Comparison of ENCODE assay signal across 31 cellular contexts in genomic region chr20:16846011-16846410, GRCh38.
DNase-seq lines count a peak whose midpoint lies in the region; ATAC-seq, FAIRE-seq and TF ChIP-seq lines count a peak whose summit lies in the region.
"Had no signal": no experiment of that assay in that cellular context is flagged by ENCODE, and none has a peak within 500 bp of the region (broad histone marks: within the 10 kb centered on the region; RNA-seq: fewer than 3 reads in every experiment).

No MANE protein-coding gene starts in this region.

- no peak overlapping the region for H3K9ac ChIP-seq in astrocyte (ENCODE audit: low read length)
- H3K9ac ChIP-seq: KMS-11 had no signal

- no peak overlapping the region for H3K4me3 ChIP-seq in astrocyte (ENCODE audit: insufficient read depth, low read depth, low read length)
- H3K4me3 ChIP-seq: colonic mucosa, esophagus squamous epithelium, lung, upper lobe of left lung had no signal

- no peaks in the 10 kb centered on the region for H3K27me3 ChIP-seq in astrocyte (ENCODE audit: insufficient read depth, low read length)
- H3K27me3 ChIP-seq: colonic mucosa, esophagus squamous epithelium, upper lobe of left lung had no signal

- CTCF ChIA-PET in activated CD4-positive, alpha-beta memory T cell treated with anti-CD3 and anti-CD28 coated beads for 36 hours (lab: Charles Lee), result no interaction called here

- no peaks in the 10 kb centered on the region for H3K27me3 Mint-ChIP-seq in astrocyte (ENCODE audit: low read depth, unreplicated experiment)
- no peaks in the 10 kb centered on the region for H3K27me3 Mint-ChIP-seq in activated CD4-positive, alpha-beta memory T cell treated with anti-CD3 and anti-CD28 coated beads for 36 hours
- H3K27me3 Mint-ChIP-seq: activated CD4-positive, alpha-beta T cell treated with anti-CD3 and anti-CD28 coated beads, Interleukin-2, amount 10 ng/mL, durations not matched to agents 24 days and 14 days; activated CD8-positive, alpha-beta memory T cell treated with anti-CD3 and anti-CD28 coated beads, Interleukin-2, amount 10 ng/mL, durations not matched to agents 7 days and 5 days; effector memory CD8-positive, alpha-beta T cell had no signal

- intact Hi-C loops in activated CD4-positive, alpha-beta memory T cell treated with anti-CD3 and anti-CD28 coated beads for 36 hours (cut with micrococcal nuclease), result no loop called here

- H2AFZ ChIP-seq in astrocyte (ENCODE audit: low read depth, low read length), result no peak overlapping the region

- no peaks in the 10 kb centered on the region for H3K79me2 ChIP-seq in astrocyte (ENCODE audit: insufficient read depth, low read length)

- POLR2A ChIA-PET in activated CD4-positive, alpha-beta memory T cell treated with anti-CD3 and anti-CD28 coated beads for 36 hours (lab: Charles Lee), result no interaction called here

- peak; percentile 13 for FAIRE-seq in astrocyte (lab: Jason Lieb, UNC)
- FAIRE-seq: A204.1, D721Med, HTR-8/SVneo, keratinocyte had no signal

- DNase-seq in ACHN (peak; percentile 58), GM04504 (ENCODE audit: low read depth) (peak; percentile 39), astrocyte (ENCODE audit: low read depth) (peak; percentile 42), kidney tubule cell (ENCODE audit: low spot score) (peak; percentile 93), NCI-H128 (lab: John Stamatoyannopoulos, UW; ENCODE audit: unreplicated experiment) (no peak)
- DNase-seq in activated CD8-positive, alpha-beta memory T cell treated with anti-CD3 and anti-CD28 coated beads, Interleukin-2, amount 50 U/mL, for 48 hours, result no peak
- no peak for DNase-seq in activated CD4-positive, alpha-beta memory T cell treated with anti-CD3 and anti-CD28 coated beads for 36 hours
- DNase-seq: activated CD4-positive, alpha-beta T cell treated with anti-CD3 and anti-CD28 coated beads, Interleukin-2, amount 10 ng/mL, durations not matched to agents 24 days and 14 days; activated CD8-positive, alpha-beta memory T cell treated with anti-CD3 and anti-CD28 coated beads, Interleukin-2, amount 10 ng/mL, durations not matched to agents 7 days and 5 days; activated naive CD4-positive, alpha-beta T cell treated with anti-CD3 and anti-CD28 coated beads for 36 hours; amniotic stem cell; colonic mucosa; effector memory CD8-positive, alpha-beta T cell; esophagus squamous epithelium; glutamatergic neuron; MV-4-11; NCI-H1930; NCI-H2227 treated with DMSO at 0.1 percent for 48 hours; posterior cingulate gyrus; stimulated activated CD4-positive, alpha-beta T cell treated with anti-CD3 and anti-CD28 coated beads, Interleukin-1b, Interleukin-23, amount 100 ng/mL, for 48 hours; upper lobe of left lung had no signal

- H3K4me2 ChIP-seq in astrocyte (ENCODE audit: low read length), result no peak overlapping the region
- H3K4me2 ChIP-seq: KMS-11 had no signal

- no peaks in the 10 kb centered on the region for H3K36me3 Mint-ChIP-seq in astrocyte (ENCODE audit: low read depth, unreplicated experiment)
- H3K36me3 Mint-ChIP-seq in activated CD4-positive, alpha-beta memory T cell treated with anti-CD3 and anti-CD28 coated beads for 36 hours, result no peaks in the 10 kb centered on the region
- H3K36me3 Mint-ChIP-seq: activated CD8-positive, alpha-beta memory T cell treated with anti-CD3 and anti-CD28 coated beads, Interleukin-2, amount 10 ng/mL, durations not matched to agents 7 days and 5 days had no signal

- no peaks in the 10 kb centered on the region for H3K9me3 ChIP-seq in astrocyte (ENCODE audit: insufficient read depth, low read depth, low read length)
- H3K9me3 ChIP-seq: colonic mucosa, esophagus squamous epithelium, upper lobe of left lung had no signal

- H3K27ac ChIP-seq in astrocyte (ENCODE audit: low read depth, low read length), result no peak overlapping the region
- H3K27ac ChIP-seq: C4-2B, colonic mucosa, esophagus squamous epithelium, KMS-11, upper lobe of left lung, VCaP had no signal

- H3K4me3 Mint-ChIP-seq in astrocyte (ENCODE audit: unreplicated experiment), result no peak overlapping the region
- H3K4me3 Mint-ChIP-seq in activated CD4-positive, alpha-beta memory T cell treated with anti-CD3 and anti-CD28 coated beads for 36 hours, result no peak overlapping the region
- H3K4me3 Mint-ChIP-seq: activated CD4-positive, alpha-beta T cell treated with anti-CD3 and anti-CD28 coated beads, Interleukin-2, amount 10 ng/mL, durations not matched to agents 24 days and 14 days; activated CD8-positive, alpha-beta memory T cell treated with anti-CD3 and anti-CD28 coated beads, Interleukin-2, amount 10 ng/mL, durations not matched to agents 7 days and 5 days; activated naive CD4-positive, alpha-beta T cell treated with anti-CD3 and anti-CD28 coated beads for 36 hours; effector memory CD8-positive, alpha-beta T cell; neural crest cell had no signal

- H3K27ac Mint-ChIP-seq in astrocyte (ENCODE audit: unreplicated experiment), result no peak overlapping the region
- no peak overlapping the region for H3K27ac Mint-ChIP-seq in activated CD4-positive, alpha-beta memory T cell treated with anti-CD3 and anti-CD28 coated beads for 36 hours
- H3K27ac Mint-ChIP-seq: activated CD4-positive, alpha-beta T cell treated with anti-CD3 and anti-CD28 coated beads, Interleukin-2, amount 10 ng/mL, durations not matched to agents 24 days and 14 days; activated CD8-positive, alpha-beta memory T cell treated with anti-CD3 and anti-CD28 coated beads, Interleukin-2, amount 10 ng/mL, durations not matched to agents 7 days and 5 days; activated naive CD4-positive, alpha-beta T cell treated with anti-CD3 and anti-CD28 coated beads for 36 hours; effector memory CD8-positive, alpha-beta T cell had no signal

- no peak for TF ChIP-seq CTCF in astrocyte (IDR thresholded peaks at IDR 0.05; ENCODE audit: insufficient read depth, low read depth, low read length)

- no peaks in the 10 kb centered on the region for H3K36me3 ChIP-seq in astrocyte (ENCODE audit: insufficient read depth, low read length)
- H3K36me3 ChIP-seq: colonic mucosa, esophagus squamous epithelium, upper lobe of left lung had no signal

- ATAC-seq in HG03342 (IDR thresholded peaks at IDR 0.05; ENCODE audit: unreplicated experiment), result no peak
- ATAC-seq: activated CD8-positive, alpha-beta memory T cell treated with anti-CD3 and anti-CD28 coated beads, Interleukin-2, amount 10 ng/mL, durations not matched to agents 7 days and 5 days; effector memory CD8-positive, alpha-beta T cell had no signal

- H3K4me1 Mint-ChIP-seq in astrocyte (ENCODE audit: low read depth, unreplicated experiment), result peaks cover 9% of the 10 kb centered on the region
- no peaks in the 10 kb centered on the region for H3K4me1 Mint-ChIP-seq in activated CD4-positive, alpha-beta memory T cell treated with anti-CD3 and anti-CD28 coated beads for 36 hours (ENCODE audit: low read depth)
- H3K4me1 Mint-ChIP-seq: activated CD4-positive, alpha-beta T cell treated with anti-CD3 and anti-CD28 coated beads, Interleukin-2, amount 10 ng/mL, durations not matched to agents 24 days and 14 days; activated CD8-positive, alpha-beta memory T cell treated with anti-CD3 and anti-CD28 coated beads, Interleukin-2, amount 10 ng/mL, durations not matched to agents 7 days and 5 days had no signal

- no peaks in the 10 kb centered on the region for H3K4me1 ChIP-seq in astrocyte (ENCODE audit: insufficient read depth, low read length)
- H3K4me1 ChIP-seq: colonic mucosa, esophagus squamous epithelium, upper lobe of left lung had no signal

- H3K9me3 Mint-ChIP-seq in astrocyte (ENCODE audit: unreplicated experiment), result no peaks in the 10 kb centered on the region
- no peaks in the 10 kb centered on the region for H3K9me3 Mint-ChIP-seq in activated CD4-positive, alpha-beta memory T cell treated with anti-CD3 and anti-CD28 coated beads for 36 hours
- H3K9me3 Mint-ChIP-seq: activated CD4-positive, alpha-beta T cell treated with anti-CD3 and anti-CD28 coated beads, Interleukin-2, amount 10 ng/mL, durations not matched to agents 24 days and 14 days; activated naive CD4-positive, alpha-beta T cell treated with anti-CD3 and anti-CD28 coated beads for 36 hours had no signal

- in situ Hi-C loops in ACHN (cut with HindIII; ENCODE audit: low pct_ligation_motif_present, low pct_unique_long_range_greater_than_20kb, low sequenced_read_pairs), result no loop called here

- no peaks in the 10 kb centered on the region for H4K20me1 ChIP-seq in astrocyte (ENCODE audit: insufficient read depth, low read length)

Comparison
In these comparisons a context has a peak if more than half of its experiments do, and no peak if none do; other contexts are left out.
1. DNase-seq: peak in ACHN (single experiment), GM04504 (single experiment), astrocyte (single experiment) and kidney tubule cell (single experiment); none in activated CD8-positive, alpha-beta memory T cell treated with anti-CD3 and anti-CD28 coated beads, Interleukin-2, amount 50 U/mL, for 48 hours (single experiment), activated CD4-positive, alpha-beta memory T cell treated with anti-CD3 and anti-CD28 coated beads for 36 hours (single experiment) and NCI-H128 (single experiment).